8 cellular contexts compared by ENCODE assay signal in the genomic region with DNA sequence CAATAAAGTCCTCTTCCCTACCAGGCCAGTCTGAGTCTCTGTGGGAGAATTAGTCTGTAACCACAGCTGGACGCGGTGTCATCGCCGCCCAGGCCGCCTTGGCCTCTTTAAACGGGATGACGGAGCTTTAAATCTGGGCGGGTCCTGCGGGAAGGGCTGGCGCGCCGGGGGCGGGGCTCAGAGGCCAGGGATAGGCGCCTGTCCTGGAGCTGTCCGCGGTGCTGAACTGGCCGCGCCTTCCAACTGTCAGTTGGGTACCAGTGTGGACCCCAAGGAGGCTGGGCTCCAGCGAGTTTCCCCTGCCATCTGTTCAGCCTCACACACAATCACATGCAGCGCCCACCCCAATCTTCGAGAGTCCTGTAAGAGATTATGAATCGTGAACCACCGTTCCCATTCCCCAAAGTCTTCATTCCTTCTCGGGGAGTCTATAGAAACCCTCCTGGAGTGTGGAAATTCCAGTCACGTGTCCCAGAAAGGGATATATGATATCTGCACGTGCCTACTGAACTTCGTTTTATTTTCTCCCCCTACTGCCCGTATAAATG. TPM values are rescaled to one million over a fixed set of nuclear protein-coding genes. Genes with fewer than 3 reads are reported as not detected.
DNase-seq lines count a peak whose midpoint lies in the region; ATAC-seq, FAIRE-seq and TF ChIP-seq lines count a peak whose summit lies in the region.

No MANE protein-coding gene starts in this region.

- 3 to 8% (median 4%) methylated on average over 11 to 28 of the region's 28 CpGs for WGBS in adrenal gland, 4 donors
- WGBS in prostate gland, result 3% methylated on average over 28 of the region's 28 CpGs

- no peaks in the 10 kb centered on the region for H3K9me3 ChIP-seq in adrenal gland (replicated peaks in 1 of 3)
- H3K9me3 ChIP-seq in prostate gland, result no peaks in the 10 kb centered on the region

- no peak overlapping the region for H3K4me3 ChIP-seq in Jurkat, Clone E6-1 (ENCODE audit: low read length)
- H3K4me3 ChIP-seq in adrenal gland (no peak overlapping the region), prostate gland (no peak overlapping the region)

- DNase-seq in D721Med (ENCODE audit: insufficient read length, low spot score), result peak; percentile 58
- DNase-seq in Jurkat, Clone E6-1 (ENCODE audit: low read depth, low spot score), result peak; percentile 71
- DNase-seq in adrenal gland, result peak; percentile 91 to 96 (median 95)
- DNase-seq in cardiac septum (ENCODE audit: low spot score), result peak; percentile 94
- DNase-seq in prostate gland (ENCODE audit: low spot score), result peak; percentile 63
- DNase-seq in COR-L47 (lab: John Stamatoyannopoulos, UW), result no peak

- H3K4me1 ChIP-seq in adrenal gland (replicated peaks in 1 of 2) (no peaks in the 10 kb centered on the region), prostate gland (replicated peaks) (no peaks in the 10 kb centered on the region)

- H3K27me3 Mint-ChIP-seq in T-helper 1 cell treated with Interleukin-12 subunit alpha and Interleukin-12 subunit beta and Interleukin-4 antibody, amounts not matched to agents 30 μg/mL and 1 μg/mL, for 36 hours (ENCODE audit: low read depth), result peaks cover 13% of the 10 kb centered on the region

- H3K4me1 Mint-ChIP-seq in T-helper 1 cell treated with Interleukin-12 subunit alpha and Interleukin-12 subunit beta and Interleukin-4 antibody, amounts not matched to agents 30 μg/mL and 1 μg/mL, for 36 hours (ENCODE audit: low read depth), result peaks cover 11% of the 10 kb centered on the region

- peak overlapping the region; percentile 49 for H3K27ac Mint-ChIP-seq in T-helper 1 cell treated with Interleukin-12 subunit alpha and Interleukin-12 subunit beta and Interleukin-4 antibody, amounts not matched to agents 30 μg/mL and 1 μg/mL, for 36 hours

- H3K36me3 ChIP-seq in adrenal gland (replicated peaks in 1 of 2) (no peaks in the 10 kb centered on the region), prostate gland (no peaks in the 10 kb centered on the region)

- FAIRE-seq in D721Med (lab: Jason Lieb, UNC), result no peak

- ATAC-seq in GM18867 (IDR thresholded peaks at IDR 0.05; ENCODE audit: unreplicated experiment), result no peak

- no peak overlapping the region for H3K4me3 Mint-ChIP-seq in T-helper 1 cell treated with Interleukin-12 subunit alpha and Interleukin-12 subunit beta and Interleukin-4 antibody, amounts not matched to agents 30 μg/mL and 1 μg/mL, for 36 hours

- H3K27me3 ChIP-seq in adrenal gland (no peaks in the 10 kb centered on the region), prostate gland (replicated peaks; ENCODE audit: insufficient read depth) (no peaks in the 10 kb centered on the region)

- intact Hi-C loops in adrenal gland (cut with DNase I), result no loop called here
- intact Hi-C loops in cardiac septum (cut with DNase I), result loop anchor here (1.0 kb wide), 1 partner anchor 51 kb away; no protein-coding TSS in a partner anchor
- intact Hi-C loops in prostate gland (cut with DNase I), result no loop called here

- TF ChIP-seq POLR2A in adrenal gland (IDR thresholded peaks at IDR 0.05) (no peak), prostate gland (IDR thresholded peaks at IDR 0.05) (no peak)

- no peak overlapping the region for H3K27ac ChIP-seq in adrenal gland
- no peak overlapping the region for H3K27ac ChIP-seq in prostate gland

- TF ChIP-seq CTCF in D721Med (IDR thresholded peaks at IDR 0.05; ENCODE audit: insufficient read depth, missing control alignments), result no peak
- TF ChIP-seq CTCF in adrenal gland (IDR thresholded peaks at IDR 0.05), result no peak
- TF ChIP-seq CTCF in prostate gland (IDR thresholded peaks at IDR 0.05), result no peak

- H3K9me3 Mint-ChIP-seq in T-helper 1 cell treated with Interleukin-12 subunit alpha and Interleukin-12 subunit beta and Interleukin-4 antibody, amounts not matched to agents 30 μg/mL and 1 μg/mL, for 36 hours, result no peaks in the 10 kb centered on the region

- H3K36me3 Mint-ChIP-seq in T-helper 1 cell treated with Interleukin-12 subunit alpha and Interleukin-12 subunit beta and Interleukin-4 antibody, amounts not matched to agents 30 μg/mL and 1 μg/mL, for 36 hours (ENCODE audit: low read depth), result no peaks in the 10 kb centered on the region

RNA-seq across cellular contexts. Expression of a gene that starts 11.5 kb away (rescaled TPM):
- 23.6 TPM for polyA plus RNA-seq in Jurkat, Clone E6-1 (2012; ENCODE audit: insufficient read depth, insufficient read length)
- total RNA-seq in adrenal gland (10 to 100 TPM in 3 of 8 donors, 1 to 10 TPM in 5; 1.0 to 68.7 (median 7.4) TPM), cardiac septum (39.9 TPM), prostate gland (10 to 100 TPM in 1 of 2 donors, 1 to 10 TPM in 1; 3.6 to 38.0 TPM)
- polyA plus RNA-seq in adrenal gland, result 100 to 1,000 TPM in 1 of 3 donors, 10 to 100 TPM in 2; 77.4 to 278 (median 89.7) TPM

RNA-seq across cellular contexts. Expression of a gene that starts 20.5 kb away (rescaled TPM):
- 16.1 TPM for polyA plus RNA-seq in Jurkat, Clone E6-1 (2012; ENCODE audit: insufficient read depth, insufficient read length)
- 10 to 100 TPM in 2 of 8 donors, 1 to 10 TPM in 6; 1.7 to 10.8 (median 6.9) TPM for total RNA-seq in adrenal gland
- polyA plus RNA-seq in adrenal gland, result 10 to 100 TPM in 2 of 3 donors, 1 to 10 TPM in 1; 1.5 to 18.9 (median 14.7) TPM
- total RNA-seq in cardiac septum, result 3.1 TPM
- 10 to 100 TPM in 1 of 2 donors, 1 to 10 TPM in 1; 5.6 to 10.8 TPM for total RNA-seq in prostate gland

RNA-seq across cellular contexts. Expression of a gene that starts 22.5 kb away (rescaled TPM):
- polyA plus RNA-seq in Jurkat, Clone E6-1 (2012; ENCODE audit: insufficient read depth, insufficient read length), result 30.0 TPM
- total RNA-seq in adrenal gland (10 to 100 TPM in 5 of 8 donors, 1 to 10 TPM in 2, not detected in 1; 4.8 to 24.3 (median 10.5) TPM), cardiac septum (5.4 TPM), prostate gland (1 to 10 TPM in 1 of 2 donors, not detected in 1; 4.9 TPM)
- 10 to 100 TPM in 2 of 3 donors, 1 to 10 TPM in 1; 2.8 to 97.2 (median 41.4) TPM for polyA plus RNA-seq in adrenal gland

RNA-seq across cellular contexts. Expression of a gene that starts 23.1 kb away (rescaled TPM):
- 16.3 TPM for polyA plus RNA-seq in Jurkat, Clone E6-1 (2012; ENCODE audit: insufficient read depth, insufficient read length)
- under 1 TPM in 3 of 8 donors, not detected in 5; 0.08 to 0.32 (median 0.14) TPM for total RNA-seq in adrenal gland
- under 1 TPM; 0.03 to 0.24 (median 0.15) TPM for polyA plus RNA-seq in adrenal gland
- total RNA-seq in cardiac septum, result not detected
- total RNA-seq in prostate gland, result 1 to 10 TPM in 1 of 2 donors, not detected in 1; 1.2 TPM

RNA-seq across cellular contexts. Expression of a gene that starts 27.5 kb away (rescaled TPM):
- 0.23 TPM for polyA plus RNA-seq in Jurkat, Clone E6-1 (2012; ENCODE audit: insufficient read depth, insufficient read length)
- under 1 TPM in 1 of 8 donors, not detected in 7; 0.31 TPM for total RNA-seq in adrenal gland
- not detected for polyA plus RNA-seq in adrenal gland
- total RNA-seq in cardiac septum, result not detected
- under 1 TPM in 1 of 2 donors, not detected in 1; 0.23 TPM for total RNA-seq in prostate gland
